16 cellular contexts compared by ENCODE assay signal in the genomic region with DNA sequence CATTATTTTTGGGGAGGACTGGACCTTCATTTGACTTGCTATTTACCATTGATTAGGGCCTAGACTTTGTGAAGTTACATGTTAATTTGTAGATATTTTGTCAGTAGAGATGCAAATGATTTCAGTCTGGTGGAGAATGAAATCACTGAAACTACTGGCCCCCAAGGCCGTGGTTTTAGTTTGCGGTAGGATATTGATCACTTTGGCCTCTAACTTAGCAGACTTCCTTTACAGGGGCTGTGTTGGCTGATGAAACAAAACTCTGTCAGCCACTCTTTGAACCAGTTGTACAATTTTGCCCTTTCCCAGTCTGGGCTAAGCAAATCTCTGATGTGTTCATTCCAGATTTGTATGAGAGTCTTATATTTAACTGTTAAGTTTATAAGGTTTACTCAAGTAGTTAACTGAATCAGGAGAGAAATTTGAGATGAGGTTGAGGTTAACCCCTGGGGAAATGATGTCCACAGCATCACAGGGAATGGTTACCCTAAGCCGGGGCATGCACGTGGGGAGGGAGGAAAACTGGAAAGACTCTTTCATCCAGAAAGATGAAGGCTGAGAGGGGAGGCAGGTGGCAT.
DNase-seq lines count a peak whose midpoint lies in the region; ATAC-seq and TF ChIP-seq lines count a peak whose summit lies in the region.
"Had no signal": no experiment of that assay in that cellular context is flagged by ENCODE, and none has a peak within 500 bp of the region (broad histone marks: within the 10 kb centered on the region; RNA-seq: fewer than 3 reads in every experiment).

No MANE protein-coding gene starts in this region.

- H3K4me1 ChIP-seq in heart left ventricle, result peaks cover 0 to 5% (median 2%) of the 10 kb centered on the region in 12 donors

- intact Hi-C loops in heart left ventricle (cut with DNase I), result loop anchor here (2.0 to 10.0 kb wide), 6 partner anchors 65 to 267 kb away; partner anchors contain the start of gene INSIG1 (in 5 of the 10)

- no peak for TF ChIP-seq CTCF in heart left ventricle (IDR thresholded peaks at IDR 0.05)

- H3K27ac ChIP-seq in heart left ventricle, result no peak overlapping the region
- H3K27ac ChIP-seq: epithelial cell of prostate, stomach had no signal

- peak overlapping the region; percentile 80 for H3K27ac Mint-ChIP-seq in stimulated activated naive CD8-positive, alpha-beta T cell treated with anti-CD3 and anti-CD28 coated beads, Interleukin-15, Interleukin-2, amounts not matched to agents 100 ng/mL and 50 ng/mL, for 24 hours
- no peak overlapping the region for H3K27ac Mint-ChIP-seq in stimulated activated naive CD8-positive, alpha-beta T cell treated with anti-CD3 and anti-CD28 coated beads, Interleukin-15, amount 100 ng/mL, for 72 hours
- H3K27ac Mint-ChIP-seq: nephron progenitor cell had no signal

- H3K36me3 Mint-ChIP-seq in stimulated activated naive CD8-positive, alpha-beta T cell treated with anti-CD3 and anti-CD28 coated beads, Interleukin-15, Interleukin-2, amounts not matched to agents 100 ng/mL and 50 ng/mL, for 24 hours (ENCODE audit: low read depth), result peaks cover 8% of the 10 kb centered on the region

- no peak for TF ChIP-seq POLR2A in heart left ventricle (IDR thresholded peaks at IDR 0.05)

- H3K36me3 ChIP-seq in heart left ventricle, result no peaks in the 10 kb centered on the region
- H3K36me3 ChIP-seq: stomach had no signal

- H3K9me3 ChIP-seq in heart left ventricle, result peaks cover 0 to 21% (median 15%) of the 10 kb centered on the region in 12 donors

- whole genome bisulfite sequencing in heart left ventricle, 4 donors, result 78 to 87% (median 81%) methylated on average over 4 of the region's 4 CpGs

- DNase-seq in stimulated activated naive CD8-positive, alpha-beta T cell treated with anti-CD3 and anti-CD28 coated beads, Interleukin-15, amount 100 ng/mL, for 72 hours, result no peak
- DNase-seq in amniotic stem cell (lab: John Stamatoyannopoulos, UW) (no peak), heart left ventricle (no peak)
- no peak for DNase-seq in stimulated activated CD4-positive, alpha-beta T cell treated with anti-CD3 and anti-CD28 coated beads, Interleukin-2, amount 100 ng/mL, for 48 hours
- DNase-seq: activated naive CD4-positive, alpha-beta T cell treated with anti-CD3 and anti-CD28 coated beads, Interleukin-2, amount 50 U/mL, for 16 hours; DND-41; NCI-H2107; nephron progenitor cell; SK-N-SH; stimulated activated CD4-positive, alpha-beta T cell treated with anti-CD3 and anti-CD28 coated beads, Interleukin-4, amount 100 ng/mL, for 4 hours; stomach had no signal

- H3K9me3 Mint-ChIP-seq in stimulated activated naive CD8-positive, alpha-beta T cell treated with anti-CD3 and anti-CD28 coated beads, Interleukin-15, Interleukin-2, amounts not matched to agents 100 ng/mL and 50 ng/mL, for 24 hours, result peaks cover 8% of the 10 kb centered on the region
- H3K9me3 Mint-ChIP-seq in stimulated activated naive CD8-positive, alpha-beta T cell treated with anti-CD3 and anti-CD28 coated beads, Interleukin-15, amount 100 ng/mL, for 72 hours, result peaks cover 20 to 28% of the 10 kb centered on the region in 2 donors

- H3K27me3 ChIP-seq in heart left ventricle, result peaks cover 0 to 19% (median 7%) of the 10 kb centered on the region in 9 donors

- no peak overlapping the region for H3K4me3 Mint-ChIP-seq in stimulated activated naive CD8-positive, alpha-beta T cell treated with anti-CD3 and anti-CD28 coated beads, Interleukin-15, Interleukin-2, amounts not matched to agents 100 ng/mL and 50 ng/mL, for 24 hours
- H3K4me3 Mint-ChIP-seq in stimulated activated naive CD8-positive, alpha-beta T cell treated with anti-CD3 and anti-CD28 coated beads, Interleukin-15, amount 100 ng/mL, for 72 hours, result no peak overlapping the region
- H3K4me3 Mint-ChIP-seq: nephron progenitor cell had no signal

- H3K4me3 ChIP-seq in heart left ventricle, result no peak overlapping the region
- H3K4me3 ChIP-seq: stomach had no signal

- H3K27me3 Mint-ChIP-seq in stimulated activated naive CD8-positive, alpha-beta T cell treated with anti-CD3 and anti-CD28 coated beads, Interleukin-15, Interleukin-2, amounts not matched to agents 100 ng/mL and 50 ng/mL, for 24 hours, result peaks cover 14% of the 10 kb centered on the region
- peaks cover 54% of the 10 kb centered on the region for H3K27me3 Mint-ChIP-seq in stimulated activated naive CD8-positive, alpha-beta T cell treated with anti-CD3 and anti-CD28 coated beads, Interleukin-15, amount 100 ng/mL, for 72 hours

- H3K4me1 Mint-ChIP-seq in stimulated activated naive CD8-positive, alpha-beta T cell treated with anti-CD3 and anti-CD28 coated beads, Interleukin-15, Interleukin-2, amounts not matched to agents 100 ng/mL and 50 ng/mL, for 24 hours (ENCODE audit: low read depth), result peaks cover 45% of the 10 kb centered on the region
- peaks cover 30% of the 10 kb centered on the region for H3K4me1 Mint-ChIP-seq in stimulated activated naive CD8-positive, alpha-beta T cell treated with anti-CD3 and anti-CD28 coated beads, Interleukin-15, amount 100 ng/mL, for 72 hours

- no peak for ATAC-seq in stimulated activated naive CD8-positive, alpha-beta T cell treated with anti-CD3 and anti-CD28 coated beads, Interleukin-15, amount 100 ng/mL, for 72 hours
- peak; percentile 60 for ATAC-seq in GM21447 (IDR thresholded peaks at IDR 0.05; ENCODE audit: unreplicated experiment)
- ATAC-seq in HG03439 (IDR thresholded peaks at IDR 0.05; ENCODE audit: unreplicated experiment), result peak; percentile 62
- no peak for ATAC-seq in HG03520 (IDR thresholded peaks at IDR 0.05; ENCODE audit: unreplicated experiment)
- ATAC-seq in heart left ventricle, result no peak

Comparison
In these comparisons a context has a peak if more than half of its experiments do, and no peak if none do; other contexts are left out.
1. ATAC-seq: peak in GM21447 (single experiment) and HG03439 (single experiment); none in stimulated activated naive CD8-positive, alpha-beta T cell treated with anti-CD3 and anti-CD28 coated beads, Interleukin-15, amount 100 ng/mL, for 72 hours (single experiment), HG03520 (single experiment) and heart left ventricle (0 of 4).